ENCODE assay signal across 16 cellular contexts in genomic region chr9:135565141-135565628, GRCh38. TPM values are rescaled to one million over a fixed set of nuclear protein-coding genes. Genes with fewer than 3 reads are reported as not detected.
"Had no signal": no experiment of that assay in that cellular context is flagged by ENCODE, and none has a peak within 500 bp of the region (broad histone marks: within the 10 kb centered on the region; RNA-seq: fewer than 3 reads in every experiment).

No MANE protein-coding gene starts in this region.

- H3K4me3 Mint-ChIP-seq: activated CD4-positive, alpha-beta memory T cell treated with anti-CD3 and anti-CD28 coated beads for 36 hours; activated T-cell treated with anti-CD3 and anti-CD28 coated beads, Interleukin-2, amount 50 U/mL, for 72 hours; memory B cell; natural killer cell treated with Interleukin-12 subunit alpha and Interleukin-12 subunit beta and Interleukin-15 and Interleukin-18, amount 100 ng/mL, for 72 hours; T-helper 2 cell treated with Interferon-gamma antibody and Interleukin-4, amounts not matched to agents 5 μg/mL and 100 μg/mL, for 36 hours had no signal

- DNase-seq: activated CD4-positive, alpha-beta memory T cell treated with anti-CD3 and anti-CD28 coated beads for 36 hours; activated CD8-positive, alpha-beta memory T cell treated with anti-CD3 and anti-CD28 coated beads, Interleukin-2, amount 50 U/mL, for 4 hours; activated T-cell treated with anti-CD3 and anti-CD28 coated beads, Interleukin-2, amount 50 U/mL, for 72 hours; effector CD4-positive, alpha-beta T cell; foreskin melanocyte; occipital lobe; stimulated activated CD4-positive, alpha-beta T cell treated with anti-CD3 and anti-CD28 coated beads, Interleukin-15, amount 100 ng/mL, for 24 hours; stimulated activated CD4-positive, alpha-beta T cell treated with anti-CD3 and anti-CD28 coated beads, Interleukin-4, amount 100 ng/mL, for 4 hours; SW 1271; tibial artery had no signal

- H3K4me1 Mint-ChIP-seq: memory B cell had no signal

- H3K27ac Mint-ChIP-seq: activated CD4-positive, alpha-beta memory T cell treated with anti-CD3 and anti-CD28 coated beads for 36 hours; activated T-cell treated with anti-CD3 and anti-CD28 coated beads, Interleukin-2, amount 50 U/mL, for 72 hours; memory B cell; natural killer cell treated with Interleukin-12 subunit alpha and Interleukin-12 subunit beta and Interleukin-15 and Interleukin-18, amount 100 ng/mL, for 72 hours; T-helper 2 cell treated with Interferon-gamma antibody and Interleukin-4, amounts not matched to agents 5 μg/mL and 100 μg/mL, for 36 hours had no signal

- H3K9me3 Mint-ChIP-seq: natural killer cell treated with Interleukin-12 subunit alpha and Interleukin-12 subunit beta and Interleukin-15 and Interleukin-18, amount 100 ng/mL, for 72 hours had no signal

- ATAC-seq: activated T-cell treated with anti-CD3 and anti-CD28 coated beads, Interleukin-2, amount 50 U/mL, for 72 hours; left lobe of liver had no signal

- H3K36me3 Mint-ChIP-seq: activated CD4-positive, alpha-beta memory T cell treated with anti-CD3 and anti-CD28 coated beads for 36 hours; memory B cell; natural killer cell treated with Interleukin-12 subunit alpha and Interleukin-12 subunit beta and Interleukin-15 and Interleukin-18, amount 100 ng/mL, for 72 hours had no signal

RNA-seq across cellular contexts. Expression of gene PAEP, which starts 3.6 kb away (rescaled TPM):
- total RNA-seq: activated CD4-positive, alpha-beta memory T cell treated with anti-CD3 and anti-CD28 coated beads for 36 hours; activated T-cell treated with anti-CD3 and anti-CD28 coated beads, Interleukin-2, amount 50 U/mL, for 72 hours; cardiac muscle cell; endothelial cell of umbilical vein; left lobe of liver; natural killer cell treated with Interleukin-12 subunit alpha and Interleukin-12 subunit beta and Interleukin-15 and Interleukin-18, amount 100 ng/mL, for 72 hours; occipital lobe had no signal

RNA-seq across cellular contexts. Expression of gene OBP2A, which starts 19.3 kb away (rescaled TPM):
- total RNA-seq: activated CD4-positive, alpha-beta memory T cell treated with anti-CD3 and anti-CD28 coated beads for 36 hours; activated T-cell treated with anti-CD3 and anti-CD28 coated beads, Interleukin-2, amount 50 U/mL, for 72 hours; cardiac muscle cell; endothelial cell of umbilical vein; left lobe of liver; natural killer cell treated with Interleukin-12 subunit alpha and Interleukin-12 subunit beta and Interleukin-15 and Interleukin-18, amount 100 ng/mL, for 72 hours; occipital lobe had no signal

RNA-seq across cellular contexts. Expression of gene LCN1, which starts 43.9 kb away (rescaled TPM):
- total RNA-seq: activated CD4-positive, alpha-beta memory T cell treated with anti-CD3 and anti-CD28 coated beads for 36 hours; activated T-cell treated with anti-CD3 and anti-CD28 coated beads, Interleukin-2, amount 50 U/mL, for 72 hours; cardiac muscle cell; endothelial cell of umbilical vein; left lobe of liver; natural killer cell treated with Interleukin-12 subunit alpha and Interleukin-12 subunit beta and Interleukin-15 and Interleukin-18, amount 100 ng/mL, for 72 hours; occipital lobe had no signal
